Comparison of ENCODE assay signal across 1 cellular context in the genomic region with DNA sequence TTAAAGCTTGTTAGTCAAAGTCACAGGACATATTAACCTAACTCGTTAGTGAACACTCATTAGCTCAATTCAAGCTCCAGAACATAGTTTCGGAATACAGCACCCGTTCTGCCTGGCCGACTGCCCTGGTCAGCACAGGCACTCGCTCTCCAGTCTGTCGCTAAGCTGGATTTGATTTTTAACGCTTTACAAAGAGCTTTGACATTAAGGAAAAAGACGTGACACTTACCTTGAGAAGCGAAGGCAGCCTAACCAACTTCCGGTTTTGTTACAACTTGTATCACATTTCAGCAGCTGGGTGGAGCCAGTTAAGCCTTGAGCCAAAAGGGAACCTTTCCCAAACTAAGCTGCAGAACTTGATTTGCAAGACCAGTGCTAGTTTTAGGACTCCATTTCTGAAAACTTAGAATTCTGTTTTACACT.
TF ChIP-seq lines count a peak whose summit lies in the region.

A gene with protein sequence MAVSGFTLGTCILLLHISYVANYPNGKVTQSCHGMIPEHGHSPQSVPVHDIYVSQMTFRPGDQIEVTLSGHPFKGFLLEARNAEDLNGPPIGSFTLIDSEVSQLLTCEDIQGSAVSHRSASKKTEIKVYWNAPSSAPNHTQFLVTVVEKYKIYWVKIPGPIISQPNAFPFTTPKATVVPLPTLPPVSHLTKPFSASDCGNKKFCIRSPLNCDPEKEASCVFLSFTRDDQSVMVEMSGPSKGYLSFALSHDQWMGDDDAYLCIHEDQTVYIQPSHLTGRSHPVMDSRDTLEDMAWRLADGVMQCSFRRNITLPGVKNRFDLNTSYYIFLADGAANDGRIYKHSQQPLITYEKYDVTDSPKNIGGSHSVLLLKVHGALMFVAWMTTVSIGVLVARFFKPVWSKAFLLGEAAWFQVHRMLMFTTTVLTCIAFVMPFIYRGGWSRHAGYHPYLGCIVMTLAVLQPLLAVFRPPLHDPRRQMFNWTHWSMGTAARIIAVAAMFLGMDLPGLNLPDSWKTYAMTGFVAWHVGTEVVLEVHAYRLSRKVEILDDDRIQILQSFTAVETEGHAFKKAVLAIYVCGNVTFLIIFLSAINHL (minus strand): TSS at position 258 of the 423 bp plus-strand sequence. CDS start 17,867 bp downstream, outside the sequence.

TF ChIP-seq in GM12878, 131 proteins besides CTCF, POLR2A, EP300 and RAD21 (continued from another document):
- peak; percentile 55; the same call in 1 of the 2 replicates for TF ChIP-seq DPF2 (IDR thresholded peaks at IDR 0.05)
- 0 out of 4 replicates have a peak, but pooled peaks of 1 of the 2 experiments have one; percentile 33 for TF ChIP-seq ETV6 (conservative IDR thresholded peaks at IDR 0.05 in 1 of 2, IDR thresholded peaks at IDR 0.05 in 1 of 2; ENCODE audit: borderline replicate concordance in 1 of 2, low read depth in 1 of 2)
- peak; percentile 84 for TF ChIP-seq POLR2AphosphoS5 (IDR thresholded peaks at IDR 0.05; ENCODE audit: low read length)
- TF ChIP-seq SUPT20H (IDR thresholded peaks at IDR 0.05; ENCODE audit: borderline replicate concordance, control insufficient read depth, low read depth, low read length), result no peak
- TF ChIP-seq JUNB (IDR thresholded peaks at IDR 0.05), result no peak
- TF ChIP-seq, protein P1, sequence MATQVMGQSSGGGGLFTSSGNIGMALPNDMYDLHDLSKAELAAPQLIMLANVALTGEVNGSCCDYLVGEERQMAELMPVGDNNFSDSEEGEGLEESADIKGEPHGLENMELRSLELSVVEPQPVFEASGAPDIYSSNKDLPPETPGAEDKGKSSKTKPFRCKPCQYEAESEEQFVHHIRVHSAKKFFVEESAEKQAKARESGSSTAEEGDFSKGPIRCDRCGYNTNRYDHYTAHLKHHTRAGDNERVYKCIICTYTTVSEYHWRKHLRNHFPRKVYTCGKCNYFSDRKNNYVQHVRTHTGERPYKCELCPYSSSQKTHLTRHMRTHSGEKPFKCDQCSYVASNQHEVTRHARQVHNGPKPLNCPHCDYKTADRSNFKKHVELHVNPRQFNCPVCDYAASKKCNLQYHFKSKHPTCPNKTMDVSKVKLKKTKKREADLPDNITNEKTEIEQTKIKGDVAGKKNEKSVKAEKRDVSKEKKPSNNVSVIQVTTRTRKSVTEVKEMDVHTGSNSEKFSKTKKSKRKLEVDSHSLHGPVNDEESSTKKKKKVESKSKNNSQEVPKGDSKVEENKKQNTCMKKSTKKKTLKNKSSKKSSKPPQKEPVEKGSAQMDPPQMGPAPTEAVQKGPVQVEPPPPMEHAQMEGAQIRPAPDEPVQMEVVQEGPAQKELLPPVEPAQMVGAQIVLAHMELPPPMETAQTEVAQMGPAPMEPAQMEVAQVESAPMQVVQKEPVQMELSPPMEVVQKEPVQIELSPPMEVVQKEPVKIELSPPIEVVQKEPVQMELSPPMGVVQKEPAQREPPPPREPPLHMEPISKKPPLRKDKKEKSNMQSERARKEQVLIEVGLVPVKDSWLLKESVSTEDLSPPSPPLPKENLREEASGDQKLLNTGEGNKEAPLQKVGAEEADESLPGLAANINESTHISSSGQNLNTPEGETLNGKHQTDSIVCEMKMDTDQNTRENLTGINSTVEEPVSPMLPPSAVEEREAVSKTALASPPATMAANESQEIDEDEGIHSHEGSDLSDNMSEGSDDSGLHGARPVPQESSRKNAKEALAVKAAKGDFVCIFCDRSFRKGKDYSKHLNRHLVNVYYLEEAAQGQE (IDR thresholded peaks at IDR 0.05; ENCODE audit: low read depth, low read length), result no peak
- peak; percentile 76 for TF ChIP-seq MTA2 (IDR thresholded peaks at IDR 0.05; ENCODE audit: low read depth)
- TF ChIP-seq CEBPB (IDR thresholded peaks at IDR 0.05; ENCODE audit: borderline replicate concordance in 1 of 2, low read depth in 2 of 2, low read length in 2 of 2), result no peak
- TF ChIP-seq POU2F2 (IDR thresholded peaks at IDR 0.05; ENCODE audit: borderline replicate concordance, low read depth, low read length), result 0 out of 3 replicates have a peak, but pooled peaks have one; percentile 18
- TF ChIP-seq PRDM15 (CRISPR knock-in tag; IDR thresholded peaks at IDR 0.05), result no peak
- TF ChIP-seq RAD51 (IDR thresholded peaks at IDR 0.05), result no peak
- TF ChIP-seq RUNX3 (IDR thresholded peaks at IDR 0.05; ENCODE audit: low read length), result peak; percentile 55
- TF ChIP-seq TAF1 (IDR thresholded peaks at IDR 0.05; ENCODE audit: borderline replicate concordance, low read depth, low read length), result peak; percentile 57; the same call in 1 of the 2 replicates
- peak; percentile 33; the same call in 1 of the 2 replicates for TF ChIP-seq POLR2AphosphoS2 (IDR thresholded peaks at IDR 0.05; ENCODE audit: low read depth, low read length)
- peak; percentile 5; the same call in 1 of the 2 replicates for TF ChIP-seq SPI1 (IDR thresholded peaks at IDR 0.05; ENCODE audit: borderline replicate concordance, insufficient read depth, low read depth, low read length)
- TF ChIP-seq IKZF2 (IDR thresholded peaks at IDR 0.05), result peak in 1 of 2 experiments; percentile 50; a peak in 1 of 4 replicates
- TF ChIP-seq IRF5 (IDR thresholded peaks at IDR 0.05; ENCODE audit: borderline replicate concordance), result no peak
- no peak for TF ChIP-seq NRF1 (conservative IDR thresholded peaks at IDR 0.05; ENCODE audit: low read depth, low read length)
- no peak for TF ChIP-seq ZSCAN29 (IDR thresholded peaks at IDR 0.05)
